Comparison of ENCODE assay signal across 8 cellular contexts in the genomic region with DNA sequence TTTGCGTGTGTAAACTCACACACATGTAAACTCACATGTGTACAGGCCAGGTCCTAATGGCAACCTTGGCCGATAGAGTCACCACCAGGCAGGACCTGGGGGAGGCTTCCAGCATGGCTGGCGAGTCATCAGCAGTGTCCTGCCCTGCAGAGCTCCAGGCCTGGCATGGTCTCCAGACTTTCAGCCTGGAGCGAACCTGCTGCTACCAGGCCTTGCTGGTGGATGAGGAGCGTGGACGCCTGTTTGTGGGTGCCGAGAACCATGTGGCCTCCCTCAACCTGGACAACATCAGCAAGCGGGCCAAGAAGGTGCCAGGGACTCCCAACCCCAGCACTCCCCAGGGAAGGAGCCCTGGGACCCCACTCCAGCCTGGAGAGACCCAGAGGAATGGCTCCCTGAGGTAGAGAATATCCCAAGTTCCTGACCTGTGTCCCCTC. TPM values are rescaled to one million over a fixed set of nuclear protein-coding genes. Genes with fewer than 3 reads are reported as not detected.
A peak's percentile ranks its signal among the peaks of the same experiment; 100 is the strongest.
DNase-seq lines count a peak whose midpoint lies in the region; FAIRE-seq and TF ChIP-seq lines count a peak whose summit lies in the region.
"Had no signal": no experiment of that assay in that cellular context is flagged by ENCODE, and none has a peak within 500 bp of the region (broad histone marks: within the 10 kb centered on the region; RNA-seq: fewer than 3 reads in every experiment).

No MANE protein-coding gene starts in this region.

- no peaks in the 10 kb centered on the region for H3K36me3 ChIP-seq in right atrium auricular region
- H3K36me3 ChIP-seq in keratinocyte (ENCODE audit: control insufficient read depth in 2 of 2, extremely low read depth in 1 of 2, insufficient read depth in 2 of 2, low read length in 2 of 2): no peaks in the 10 kb centered on the region
- H3K36me3 ChIP-seq in effector memory CD4-positive, alpha-beta T cell (ENCODE audit: control insufficient read depth, insufficient read depth, low read length): no peaks in the 10 kb centered on the region

- H3K9me3 ChIP-seq in right atrium auricular region (no peaks in the 10 kb centered on the region), keratinocyte (ENCODE audit: control insufficient read depth, low read depth, low read length) (no peaks in the 10 kb centered on the region)
- H3K9me3 ChIP-seq in effector memory CD4-positive, alpha-beta T cell (ENCODE audit: control insufficient read depth, low read length): no peaks in the 10 kb centered on the region

- H3K4me3 ChIP-seq in right atrium auricular region (peak overlapping the region in 1 of 2 donors; percentile 31), keratinocyte (ENCODE audit: control insufficient read depth in 2 of 3, extremely low read depth in 1 of 3, insufficient read depth in 2 of 3, low read depth in 1 of 3, low read length in 3 of 3) (no peak overlapping the region)
- H3K4me3 ChIP-seq in effector memory CD4-positive, alpha-beta T cell (ENCODE audit: insufficient read depth, low read depth, low read length, poor library complexity, severe bottlenecking): no peak overlapping the region
- H3K4me3 ChIP-seq: K562 had no signal

- H3K27me3 ChIP-seq in right atrium auricular region: no peaks in the 10 kb centered on the region
- H3K27me3 ChIP-seq in keratinocyte (ENCODE audit: control insufficient read depth, extremely low read depth, insufficient read depth, low read length): peaks cover 20% of the 10 kb centered on the region
- peaks cover 23% of the 10 kb centered on the region for H3K27me3 ChIP-seq in effector memory CD4-positive, alpha-beta T cell (replicated peaks; ENCODE audit: control insufficient read depth, insufficient read depth, low read length, poor library complexity, severe bottlenecking)

- H3K4me2 ChIP-seq in keratinocyte (ENCODE audit: control insufficient read depth, extremely low read depth, insufficient read depth, low read depth, low read length): peak overlapping the region; percentile 59

- H3K4me1 ChIP-seq in right atrium auricular region: peaks cover 0 to 83% of the 10 kb centered on the region in 2 donors
- peaks cover 29% of the 10 kb centered on the region for H3K4me1 ChIP-seq in keratinocyte (ENCODE audit: control insufficient read depth, extremely low read depth, insufficient read depth, low read length)
- H3K4me1 ChIP-seq in effector memory CD4-positive, alpha-beta T cell (ENCODE audit: control insufficient read depth, insufficient read depth, low read length, poor library complexity, severe bottlenecking): peaks cover 14% of the 10 kb centered on the region

- H3K9me1 ChIP-seq in keratinocyte (ENCODE audit: control insufficient read depth, extremely low read depth, insufficient read depth, low read length): peaks cover 2% of the 10 kb centered on the region

- H4K20me1 ChIP-seq in keratinocyte (ENCODE audit: control insufficient read depth, extremely low read depth, insufficient read depth, low read length): no peaks in the 10 kb centered on the region

- no peak overlapping the region for H2AFZ ChIP-seq in keratinocyte (ENCODE audit: control insufficient read depth, low read length)

- dilution Hi-C loops in keratinocyte (cut with MboI; ENCODE audit: extremely low pct_ligation_motif_present, low sequenced_read_pairs): no loop called here

- peak; percentile 55 for FAIRE-seq in keratinocyte (lab: Jason Lieb, UNC)
- FAIRE-seq: K562 had no signal

- H3K79me2 ChIP-seq in keratinocyte (ENCODE audit: control insufficient read depth, insufficient read depth, low read length): no peaks in the 10 kb centered on the region

- intact Hi-C loops in cardiac septum (cut with DNase I): loop anchor here (2.0 to 5.0 kb wide), 2 partner anchors 77 to 148 kb away; no protein-coding TSS in a partner anchor

- DNase-seq in right atrium auricular region (ENCODE audit: low spot score): no peak
- no peak for DNase-seq in cardiac septum (ENCODE audit: low spot score)
- no peak for DNase-seq in keratinocyte (ENCODE audit: low read depth, low spot score)
- no peak for DNase-seq in cerebellum (ENCODE audit: low spot score)
- DNase-seq in effector memory CD4-positive, alpha-beta T cell: no peak
- DNase-seq in GM19238 (ENCODE audit: insufficient read length, low spot score): no peak

- H3K27ac ChIP-seq in right atrium auricular region (peak overlapping the region; percentile 92 to 97), keratinocyte (ENCODE audit: control insufficient read depth, insufficient read depth, low read length) (no peak overlapping the region)
- H3K27ac ChIP-seq in effector memory CD4-positive, alpha-beta T cell (ENCODE audit: insufficient read depth, low read length, poor library complexity, severe bottlenecking): no peak overlapping the region

- no peak overlapping the region for H3K9ac ChIP-seq in keratinocyte (ENCODE audit: control insufficient read depth, extremely low read depth, insufficient read depth, low read length)

- TF ChIP-seq CTCF in right atrium auricular region (IDR thresholded peaks at IDR 0.05): no peak
- no peak for TF ChIP-seq CTCF in keratinocyte (optimal IDR thresholded peaks at IDR 0.05 in 1 of 3, IDR thresholded peaks at IDR 0.05 in 1 of 3, conservative IDR thresholded peaks at IDR 0.05 in 1 of 3; ENCODE audit: extremely low read depth in 1 of 3, insufficient read depth in 2 of 3, low read length in 3 of 3)

RNA-seq across cellular contexts. Expression of a gene that starts 1.0 kb away (rescaled TPM):
- total RNA-seq in right atrium auricular region: 10 to 100 TPM; 15.4 to 20.0 TPM
- 26.5 TPM for total RNA-seq in cardiac septum
- 0.33 to 0.81 TPM (median 0.58 TPM) in 3 replicates for polyA plus RNA-seq in keratinocyte
- 1.2 TPM for polyA plus RNA-seq in keratinocyte (2011; ENCODE audit: low read depth)
- polyA plus RNA-seq in keratinocyte (2011; cell fraction: cytosol; rRNA removed): 0.23 and 0.26 TPM in 2 replicates
- polyA plus RNA-seq in keratinocyte (2011; cell fraction: nucleus; rRNA removed): 2.5 and 3.3 TPM in 2 replicates
- polyA plus RNA-seq in keratinocyte (2012; ENCODE audit: low replicate concordance): 0.52 and 0.86 TPM in 2 replicates
- polyA minus RNA-seq in keratinocyte: 0.29 to 0.33 TPM (median 0.30 TPM) in 3 replicates
- polyA minus RNA-seq in keratinocyte (2011; cell fraction: cytosol; rRNA and poly(A)+ RNA removed): 8.8 TPM
- 2.9 and 3.7 TPM in 2 replicates for polyA minus RNA-seq in keratinocyte (2011; cell fraction: nucleus; rRNA and poly(A)+ RNA removed)
- total RNA-seq in cerebellum: 3.4 TPM

RNA-seq across cellular contexts. Expression of a gene that starts 8.9 kb away (rescaled TPM):
- 10 to 100 TPM in 1 of 2 donors, 1 to 10 TPM in 1; 9.0 to 10.6 TPM for total RNA-seq in right atrium auricular region
- total RNA-seq in cardiac septum: 25.7 TPM
- not detected in 3 replicates for polyA plus RNA-seq in keratinocyte
- polyA plus RNA-seq in keratinocyte (2011; ENCODE audit: low read depth): not detected
- polyA plus RNA-seq in keratinocyte (2011; cell fraction: cytosol; rRNA removed): not detected in 2 replicates
- 0.17 TPM in 1 of 2 replicates, not detected in the other for polyA plus RNA-seq in keratinocyte (2011; cell fraction: nucleus; rRNA removed)
- polyA plus RNA-seq in keratinocyte (2012; ENCODE audit: low replicate concordance): not detected in 2 replicates
- not detected in 3 replicates for polyA minus RNA-seq in keratinocyte
- polyA minus RNA-seq in keratinocyte (2011; cell fraction: cytosol; rRNA and poly(A)+ RNA removed): not detected
- not detected in 2 replicates for polyA minus RNA-seq in keratinocyte (2011; cell fraction: nucleus; rRNA and poly(A)+ RNA removed)
- total RNA-seq in cerebellum: 0.36 TPM
- total RNA-seq: K562, mononuclear cell had no signal
- polyA plus RNA-seq: K562 had no signal

RNA-seq across cellular contexts. Expression of a gene that starts 22.2 kb away (rescaled TPM):
- total RNA-seq in right atrium auricular region (10 to 100 TPM; 51.0 to 58.5 TPM), cardiac septum (45.7 TPM), cerebellum (19.3 TPM)
- 43.1 to 90.4 TPM (median 50.3 TPM) in 3 replicates for polyA plus RNA-seq in keratinocyte
- 25.7 TPM for polyA plus RNA-seq in keratinocyte (2011; ENCODE audit: low read depth)
- polyA plus RNA-seq in keratinocyte (2011; cell fraction: cytosol; rRNA removed): 48.9 and 70.6 TPM in 2 replicates
- 110 and 122 TPM in 2 replicates for polyA plus RNA-seq in keratinocyte (2011; cell fraction: nucleus; rRNA removed)
- polyA plus RNA-seq in keratinocyte (2012; ENCODE audit: low replicate concordance): 67.8 and 89.0 TPM in 2 replicates
- 48.6 to 148 TPM (median 53.7 TPM) in 3 replicates for polyA minus RNA-seq in keratinocyte
- 67.9 TPM for polyA minus RNA-seq in keratinocyte (2011; cell fraction: cytosol; rRNA and poly(A)+ RNA removed)
- polyA minus RNA-seq in keratinocyte (2011; cell fraction: nucleus; rRNA and poly(A)+ RNA removed): 32.0 and 34.3 TPM in 2 replicates

RNA-seq across cellular contexts. Expression of a gene that starts 29.2 kb away (rescaled TPM):
- total RNA-seq in right atrium auricular region (1 to 10 TPM in 1 of 2 donors, under 1 TPM in 1; 0.74 to 3.5 TPM), cardiac septum (1.3 TPM), cerebellum (4.2 TPM)
- 6.6 to 15.6 TPM (median 10.3 TPM) in 3 replicates for polyA plus RNA-seq in keratinocyte
- 1.3 TPM for polyA plus RNA-seq in keratinocyte (2011; ENCODE audit: low read depth)
- polyA plus RNA-seq in keratinocyte (2011; cell fraction: cytosol; rRNA removed): 8.8 and 15.8 TPM in 2 replicates
- polyA plus RNA-seq in keratinocyte (2011; cell fraction: nucleus; rRNA removed): 14.3 and 18.5 TPM in 2 replicates
- polyA plus RNA-seq in keratinocyte (2012; ENCODE audit: low replicate concordance): 3.2 and 9.2 TPM in 2 replicates
- 5.2 to 15.4 TPM (median 14.1 TPM) in 3 replicates for polyA minus RNA-seq in keratinocyte
- polyA minus RNA-seq in keratinocyte (2011; cell fraction: cytosol; rRNA and poly(A)+ RNA removed): 15.5 TPM
- 7.7 and 8.8 TPM in 2 replicates for polyA minus RNA-seq in keratinocyte (2011; cell fraction: nucleus; rRNA and poly(A)+ RNA removed)

RNA-seq across cellular contexts. Expression of a gene that starts 29.2 kb away (rescaled TPM):
- total RNA-seq in right atrium auricular region: 10 to 100 TPM in 1 of 2 donors, 1 to 10 TPM in 1; 9.0 to 10.7 TPM
- 8.5 TPM for total RNA-seq in cardiac septum
- polyA plus RNA-seq in keratinocyte: 6.1 to 9.4 TPM (median 8.0 TPM) in 3 replicates
- polyA plus RNA-seq in keratinocyte (2011; ENCODE audit: low read depth): 3.4 TPM
- 4.2 and 8.2 TPM in 2 replicates for polyA plus RNA-seq in keratinocyte (2011; cell fraction: cytosol; rRNA removed)
- 21.2 and 34.6 TPM in 2 replicates for polyA plus RNA-seq in keratinocyte (2011; cell fraction: nucleus; rRNA removed)
- polyA plus RNA-seq in keratinocyte (2012; ENCODE audit: low replicate concordance): 8.9 and 11.4 TPM in 2 replicates
- polyA minus RNA-seq in keratinocyte: 6.9 to 30.9 TPM (median 8.3 TPM) in 3 replicates
- 4.6 TPM for polyA minus RNA-seq in keratinocyte (2011; cell fraction: cytosol; rRNA and poly(A)+ RNA removed)
- 3.9 and 6.3 TPM in 2 replicates for polyA minus RNA-seq in keratinocyte (2011; cell fraction: nucleus; rRNA and poly(A)+ RNA removed)
- total RNA-seq in cerebellum: 4.2 TPM

Comparison
In these comparisons a context has a peak if more than half of its experiments do, and no peak if none do; other contexts are left out.
1. H3K27ac ChIP-seq: peak in right atrium auricular region (2 of 2); none in keratinocyte (single experiment) and effector memory CD4-positive, alpha-beta T cell (single experiment).